ENCODE assay signal across 7 cellular contexts in genomic region chr19:3334749-3335430, GRCh38. TPM values are rescaled to one million over a fixed set of nuclear protein-coding genes. Genes with fewer than 3 reads are reported as not detected.
DNase-seq lines count a peak whose midpoint lies in the region; ATAC-seq, FAIRE-seq and TF ChIP-seq lines count a peak whose summit lies in the region.
"Not testable (repeated sequence)": the region's sequence is repeated elsewhere in the genome, so short reads cannot be mapped to it uniquely, and the experiment has no call there.

No MANE protein-coding gene starts in this region.

- not testable (repeated sequence) for H2BK5ac ChIP-seq in IMR-90 (ENCODE audit: low read depth, low read length, poor library complexity, severe bottlenecking)

- peaks cover 24% of the 10 kb centered on the region for H3K4me1 ChIP-seq in IMR-90 (ENCODE audit: control insufficient read depth, insufficient read depth, low read length)
- H3K4me1 ChIP-seq in adrenal gland (replicated peaks in 1 of 2) = peaks cover 31 to 47% of the 10 kb centered on the region in 2 donors
- H3K4me1 ChIP-seq in esophagus squamous epithelium = peaks cover 35 to 68% (median 45%) of the 10 kb centered on the region in 3 donors
- H3K4me1 ChIP-seq in kidney (ENCODE audit: control insufficient read depth in 1 of 2, insufficient read depth in 1 of 2, low read depth in 1 of 2, low read length in 2 of 2) = peaks cover 23 to 29% of the 10 kb centered on the region in 2 donors
- H3K4me1 ChIP-seq in muscle layer of colon (ENCODE audit: insufficient read depth, low read length) = peaks cover 44% of the 10 kb centered on the region
- peaks cover 38 to 39% of the 10 kb centered on the region in 2 donors for H3K4me1 ChIP-seq in gastrocnemius medialis
- H3K4me1 ChIP-seq in transverse colon = peaks cover 43 to 57% (median 46%) of the 10 kb centered on the region in 4 donors

- not testable (repeated sequence) for H3K56ac ChIP-seq in IMR-90 (ENCODE audit: extremely low read depth, insufficient read depth, low read length)

- H3K79me1 ChIP-seq in IMR-90 (ENCODE audit: low read depth in 1 of 2, low read length in 2 of 2) = not testable (repeated sequence)

- not testable (repeated sequence) for H3K27me3 ChIP-seq in IMR-90 (ENCODE audit: control insufficient read depth, insufficient read depth, low read length); adrenal gland; esophagus squamous epithelium; muscle layer of colon (ENCODE audit: control insufficient read depth in 1 of 2, insufficient read depth in 2 of 2, low read length in 2 of 2); gastrocnemius medialis; transverse colon

- ATAC-seq in IMR-90 (ENCODE audit: low read depth) = not testable (repeated sequence)
- peak; percentile 0 to 1 for ATAC-seq in gastrocnemius medialis

- H3K14ac ChIP-seq in IMR-90 (replicated peaks; ENCODE audit: low read depth, low read length) = not testable (repeated sequence)

- H3K9me3 ChIP-seq in IMR-90 (ENCODE audit: control insufficient read depth, insufficient read depth, low read length); adrenal gland (replicated peaks in 1 of 3); esophagus squamous epithelium; kidney (ENCODE audit: control insufficient read depth in 1 of 2, low read length in 2 of 2); muscle layer of colon (ENCODE audit: low read length); gastrocnemius medialis; transverse colon: not testable (repeated sequence)

- peak overlapping the region; percentile 20; the same call in 1 of the 2 replicates for H2BK120ac ChIP-seq in IMR-90 (ENCODE audit: low read depth, low read length)

- peak overlapping the region; percentile 68 for H2AFZ ChIP-seq in IMR-90 (replicated peaks; ENCODE audit: low read length, poor library complexity)

- not testable (repeated sequence) for H3K9me1 ChIP-seq in IMR-90 (ENCODE audit: insufficient read depth, low read length)

- H3K27ac ChIP-seq in IMR-90 (ENCODE audit: insufficient read depth, low read length) = not testable (repeated sequence)
- H3K27ac ChIP-seq in adrenal gland (peak overlapping the region; percentile 92 to 98 (median 96)), esophagus squamous epithelium (peak overlapping the region; percentile 87 to 92 (median 90)), kidney (ENCODE audit: low read depth in 2 of 2, low read length in 2 of 2) (peak overlapping the region; percentile 94 to 96), muscle layer of colon (ENCODE audit: low read depth, low read length) (peak overlapping the region; percentile 96), gastrocnemius medialis (peak overlapping the region; percentile 92 to 97 (median 95)), transverse colon (peak overlapping the region; percentile 92 to 97 (median 94))

- H4K5ac ChIP-seq in IMR-90 (ENCODE audit: low read depth, low read length) = not testable (repeated sequence)

- POLR2A ChIA-PET in IMR-90 (lab: Charles Lee; ENCODE audit: unreplicated experiment) = not testable (repeated sequence)

- BruUV-seq in IMR-90 (replicated peaks; lab: Mats Ljungman, UMichigan) = not testable (repeated sequence)

- H4K8ac ChIP-seq in IMR-90 (ENCODE audit: low read depth in 2 of 2, low read length in 2 of 2) = not testable (repeated sequence)

- not testable (repeated sequence) for H3K4me3 ChIP-seq in IMR-90 (ENCODE audit: insufficient read depth, low read depth, low read length); adrenal gland; esophagus squamous epithelium; kidney (ENCODE audit: low read length in 2 of 2); muscle layer of colon (ENCODE audit: low read depth in 1 of 2, low read length in 2 of 2); gastrocnemius medialis; transverse colon

- not testable (repeated sequence) for H3K4me2 ChIP-seq in IMR-90 (ENCODE audit: low read depth, low read length)

- H2BK20ac ChIP-seq in IMR-90 (ENCODE audit: low read depth, low read length) = not testable (repeated sequence)

- DNase-seq in IMR-90; adrenal gland; esophagus squamous epithelium (lab: John Stamatoyannopoulos, UW); transverse colon: not testable (repeated sequence)
- DNase-seq in kidney (peak; percentile 9), gastrocnemius medialis (peak in 1 of 2 donors; percentile 47)

- peak overlapping the region; percentile 58; the same call in 1 of the 3 replicates for H2BK15ac ChIP-seq in IMR-90 (ENCODE audit: low read depth, low read length)

- TF ChIP-seq RAD21 in IMR-90 (IDR thresholded peaks at IDR 0.05; ENCODE audit: low read length) = not testable (repeated sequence)

- CTCF ChIA-PET in IMR-90 (lab: Yijun Ruan, JAX) = interaction anchor here (0.8 kb wide), 1 partner anchor 94 kb away, joined by 3 read pairs; no protein-coding TSS in a partner anchor

- not testable (repeated sequence) for FAIRE-seq in kidney (lab: Jason Lieb, UNC)

- TF ChIP-seq EP300 in transverse colon (IDR thresholded peaks at IDR 0.05; ENCODE audit: low read depth) = not testable (repeated sequence)

- dilution Hi-C loops in IMR-90 (cut with HindIII; ENCODE audit: low sequenced_read_pairs, unreplicated experiment) = not testable (repeated sequence)

- H2AK9ac ChIP-seq in IMR-90 (replicated peaks; ENCODE audit: low read depth, low read length, poor library complexity) = not testable (repeated sequence)

- H3K23ac ChIP-seq in IMR-90 (ENCODE audit: low read depth, low read length) = not testable (repeated sequence)

- intact Hi-C loops in IMR-90 (cut with micrococcal nuclease); adrenal gland (cut with DNase I); esophagus squamous epithelium (cut with DNase I); kidney (cut with DNase I); gastrocnemius medialis (cut with DNase I; ENCODE audit: low total_unique reads): not testable (repeated sequence)
- intact Hi-C loops in transverse colon (cut with DNase I; ENCODE audit: low total_unique reads) = loop anchor here (5.0 kb wide), 1 partner anchor 97 kb away; no protein-coding TSS in a partner anchor

- peak overlapping the region; percentile 39; the same call in 1 of the 2 replicates for H4K91ac ChIP-seq in IMR-90 (ENCODE audit: insufficient read depth, low read depth, low read length)

- no CpG with 5 or more reads among the region's 8 CpGs for WGBS in IMR-90 (ENCODE audit: extremely low coverage in 2 of 2, insufficient read length in 1 of 2), 2 experiments
- WGBS in adrenal gland, 4 donors = 58 to 74% (median 67%) methylated on average over 5 to 8 of the region's 8 CpGs
- WGBS in esophagus squamous epithelium, 2 donors = 67 to 78% methylated on average over 7 to 8 of the region's 8 CpGs
- WGBS in transverse colon (ENCODE audit: low coverage in 1 of 2), 2 donors = 40 to 61% methylated on average over 3 to 8 of the region's 8 CpGs

- not testable (repeated sequence) for H3K18ac ChIP-seq in IMR-90 (ENCODE audit: low read depth, low read length)

- not testable (repeated sequence) for TF ChIP-seq POLR2A in IMR-90 (IDR thresholded peaks at IDR 0.05; ENCODE audit: low read depth, low read length); adrenal gland (IDR thresholded peaks at IDR 0.05); esophagus squamous epithelium (IDR thresholded peaks at IDR 0.05); gastrocnemius medialis (IDR thresholded peaks at IDR 0.05); transverse colon (IDR thresholded peaks at IDR 0.05)

- not testable (repeated sequence) for TF ChIP-seq CTCF in IMR-90 (conservative IDR thresholded peaks at IDR 0.05; ENCODE audit: low read depth, low read length); adrenal gland (IDR thresholded peaks at IDR 0.05); esophagus squamous epithelium (IDR thresholded peaks at IDR 0.05); kidney (IDR thresholded peaks at IDR 0.05; ENCODE audit: borderline replicate concordance, extremely low read depth, insufficient read depth); gastrocnemius medialis (IDR thresholded peaks at IDR 0.05 in 4 of 5, conservative IDR thresholded peaks at IDR 0.05 in 1 of 5); transverse colon (IDR thresholded peaks at IDR 0.05)

- not testable (repeated sequence) for H3K4ac ChIP-seq in IMR-90 (ENCODE audit: low read depth, low read length)

- H4K20me1 ChIP-seq in IMR-90 (ENCODE audit: insufficient read depth, low read length) = not testable (repeated sequence)

- in situ Hi-C loops in IMR-90 (cut with MboI; ENCODE audit: low sequenced_read_pairs) (loop anchor here (5.0 kb wide), 1 partner anchor 97 kb away; no protein-coding TSS in a partner anchor), gastrocnemius medialis (cut with MboI; ENCODE audit: low sequenced_read_pairs in 4 of 4) (loop anchor here in 1 of 4 donors (10.0 kb wide), 1 partner anchor 90 kb away; no protein-coding TSS in a partner anchor)
- in situ Hi-C loops in transverse colon (cut with MboI; ENCODE audit: low pct_ligation_motif_present in 1 of 4, low pct_unique_long_range_greater_than_20kb in 1 of 4, low sequenced_read_pairs in 3 of 4) = not testable (repeated sequence)

- H3K9ac ChIP-seq in IMR-90 (ENCODE audit: low read depth, low read length) (0 out of 2 replicates have a peak overlapping the region, but pooled peaks have one; percentile 20), kidney (ENCODE audit: low read length in 2 of 2) (peak overlapping the region in 1 of 2 donors; percentile 34), muscle layer of colon (ENCODE audit: low read length) (peak overlapping the region; percentile 41)

- peak overlapping the region; percentile 75 for H2AK5ac ChIP-seq in IMR-90 (ENCODE audit: low read depth, low read length)

- H3K36me3 ChIP-seq in IMR-90 (ENCODE audit: control insufficient read depth, insufficient read depth, low read length); adrenal gland (replicated peaks in 1 of 2); esophagus squamous epithelium; kidney (ENCODE audit: control insufficient read depth in 1 of 2, insufficient read depth in 2 of 2, low read length in 2 of 2); muscle layer of colon (ENCODE audit: insufficient read depth, low read length); gastrocnemius medialis; transverse colon: not testable (repeated sequence)

RNA-seq across cellular contexts. Expression of gene NFIC, which starts 31.5 kb away (rescaled TPM):
- total RNA-seq in IMR-90 (2012; rRNA removed) = 21.9 and 26.9 TPM in 2 replicates
- polyA plus RNA-seq in IMR-90 (2012; rRNA removed) = 29.2 and 32.1 TPM in 2 replicates
- polyA plus RNA-seq in IMR-90 (2012; cell fraction: cytosol; rRNA removed) = 19.6 and 28.1 TPM in 2 replicates
- 23.6 and 45.1 TPM in 2 replicates for polyA plus RNA-seq in IMR-90 (2012; cell fraction: nucleus; rRNA removed; ENCODE audit: low replicate concordance)
- total RNA-seq in adrenal gland = 100 to 1,000 TPM; 124 to 329 (median 236) TPM
- polyA plus RNA-seq in adrenal gland = 100 to 1,000 TPM in 1 of 3 donors, 10 to 100 TPM in 2; 34.9 to 154 (median 69.2) TPM
- 10 to 100 TPM; 40.8 to 80.9 (median 61.0) TPM for total RNA-seq in esophagus squamous epithelium
- total RNA-seq in kidney = 173 TPM
- 20.3 TPM for polyA plus RNA-seq in kidney (ENCODE audit: insufficient read depth, low read depth, low replicate concordance)
- total RNA-seq in gastrocnemius medialis = 100 to 1,000 TPM in 3 of 4 donors, 10 to 100 TPM in 1; 90.2 to 403 (median 348) TPM
- total RNA-seq in transverse colon = 100 to 1,000 TPM in 1 of 4 donors, 10 to 100 TPM in 3; 39.9 to 145 (median 68.1) TPM
